ENCODE assay signal across 8 cellular contexts in the genomic region with DNA sequence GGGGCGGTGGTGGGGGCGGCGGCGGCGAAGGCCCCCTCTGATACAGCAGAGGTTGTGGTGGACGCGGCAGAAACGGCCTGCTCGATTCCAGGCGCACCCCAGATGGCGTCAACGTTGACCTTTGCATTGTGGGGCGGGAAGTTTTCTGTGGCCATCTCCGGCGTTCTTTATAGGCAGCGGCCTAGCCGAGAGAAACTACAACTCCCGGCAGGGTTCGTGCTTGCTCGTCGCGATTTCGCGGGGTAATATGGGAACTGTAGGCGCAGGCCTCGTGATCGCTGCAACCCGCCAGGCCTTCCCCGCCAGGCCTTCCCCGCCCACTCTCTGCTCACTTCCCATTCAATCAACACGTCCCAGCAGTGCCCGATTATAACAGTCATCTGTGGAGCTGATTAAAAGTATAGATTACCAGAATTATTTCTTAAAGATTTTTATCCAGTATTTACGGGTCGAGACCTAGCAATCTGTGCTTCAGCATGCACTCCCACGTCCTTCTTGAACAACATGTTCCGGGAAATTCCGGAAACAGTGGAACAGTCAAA. TPM values are rescaled to one million over a fixed set of nuclear protein-coding genes. Genes with fewer than 3 reads are reported as not detected.
A peak's percentile ranks its signal among the peaks of the same experiment; 100 is the strongest.
DNase-seq lines count a peak whose midpoint lies in the region; ATAC-seq and TF ChIP-seq lines count a peak whose summit lies in the region.

A gene (minus strand): TSS at position 74 of the 542 bp plus-strand sequence. CDS start 214 bp downstream, outside the sequence.

- H3K27me3 ChIP-seq in KMS-11 (ENCODE audit: insufficient read depth, low read depth) (no peaks in the 10 kb centered on the region), Panc1 (ENCODE audit: control insufficient read depth, insufficient read depth, low read length) (no peaks in the 10 kb centered on the region), mucosa of rectum (ENCODE audit: control insufficient read depth in 2 of 2, insufficient read depth in 2 of 2, low read length in 2 of 2) (no peaks in the 10 kb centered on the region)

- no peak for TF ChIP-seq POLR2A in erythroblast (IDR thresholded peaks at IDR 0.05; ENCODE audit: low read length)

- H3K27ac ChIP-seq in KMS-11 = peak within 1 kb of the TSS; percentile 87
- peak within 1 kb of the TSS; percentile 95 for H3K27ac ChIP-seq in Panc1 (ENCODE audit: low read length)
- H3K27ac ChIP-seq in mucosa of rectum (ENCODE audit: low read depth in 2 of 2, low read length in 2 of 2) = peak within 1 kb of the TSS; percentile 81 to 87

- H3K4me1 ChIP-seq in KMS-11 (ENCODE audit: low read depth, poor library complexity, severe bottlenecking) (peaks cover 23% of the 10 kb centered on the region), Panc1 (ENCODE audit: control insufficient read depth, insufficient read depth, low read length) (peaks cover 27% of the 10 kb centered on the region), mucosa of rectum (ENCODE audit: control insufficient read depth in 2 of 2, insufficient read depth in 2 of 2, low read length in 2 of 2) (peaks cover 13 to 17% of the 10 kb centered on the region in 2 donors)

- H3K9ac ChIP-seq in KMS-11 (peak within 1 kb of the TSS; percentile 94), mucosa of rectum (ENCODE audit: low read depth in 1 of 2, low read length in 2 of 2) (peak within 1 kb of the TSS; percentile 53 to 75)

- H3K4me1 Mint-ChIP-seq in activated T-cell treated with anti-CD3 and anti-CD28 coated beads, Interleukin-2, amount 50 U/mL, for 4 hours (ENCODE audit: low read depth) = peaks cover 40% of the 10 kb centered on the region

- intact Hi-C loops in Panc1 (cut with micrococcal nuclease; ENCODE audit: unreplicated experiment) = no loop called here

- in situ Hi-C loops in Panc1 (cut with HindIII; ENCODE audit: low pct_unique_long_range_greater_than_20kb, low sequenced_read_pairs) = no loop called here

- peak within 1 kb of the TSS; percentile 67 for H3K4me2 ChIP-seq in KMS-11

- no peaks in the 10 kb centered on the region for H4K20me1 ChIP-seq in KMS-11 (ENCODE audit: insufficient read depth)

- DNase-seq in DMS53 (lab: John Stamatoyannopoulos, UW) (peak; percentile 99), Panc1 (ENCODE audit: low read depth, low spot score) (peak; percentile 96), erythroblast (lab: John Stamatoyannopoulos, UW) (peak; percentile 97)
- peak; percentile 91 for DNase-seq in activated T-cell treated with anti-CD3 and anti-CD28 coated beads, Interleukin-2, amount 50 U/mL, for 4 hours
- DNase-seq in stimulated activated CD8-positive, alpha-beta memory T cell treated with anti-CD3 and anti-CD28 coated beads, Interleukin-4, amount 100 ng/mL, for 4 hours (ENCODE audit: low read depth in 2 of 2, low spot score in 1 of 2) = peak; percentile 90 to 92

- H3K4me3 Mint-ChIP-seq in activated T-cell treated with anti-CD3 and anti-CD28 coated beads, Interleukin-2, amount 50 U/mL, for 4 hours = peak within 1 kb of the TSS; percentile 95

- H3K9me3 ChIP-seq in Panc1 (ENCODE audit: control insufficient read depth, insufficient read depth, low read depth, low read length) (no peaks in the 10 kb centered on the region), mucosa of rectum (ENCODE audit: control insufficient read depth in 2 of 2, low read length in 2 of 2) (no peaks in the 10 kb centered on the region)

- ATAC-seq in GM21786 (IDR thresholded peaks at IDR 0.05; ENCODE audit: unreplicated experiment) = peak; percentile 97
- peak; percentile 98 for ATAC-seq in Panc1
- peak; percentile 93 to 95 for ATAC-seq in activated T-cell treated with anti-CD3 and anti-CD28 coated beads, Interleukin-2, amount 50 U/mL, for 4 hours

- BruUV-seq in Panc1 (replicated peaks; lab: Mats Ljungman, UMichigan) = no TSS peak

- H3K36me3 ChIP-seq in KMS-11 (ENCODE audit: insufficient read depth) (0 out of 2 replicates have a peak, but pooled peaks cover 5% of the 10 kb centered on the region), Panc1 (ENCODE audit: control insufficient read depth, insufficient read depth, low read length) (peaks cover 6% of the 10 kb centered on the region), mucosa of rectum (ENCODE audit: control insufficient read depth in 2 of 2, insufficient read depth in 2 of 2, low read length in 2 of 2) (peaks cover 11 to 18% of the 10 kb centered on the region in 2 donors)

- TF ChIP-seq CTCF in KMS-11 (conservative IDR thresholded peaks at IDR 0.05; ENCODE audit: low read depth, low read length) = no peak
- TF ChIP-seq CTCF in Panc1 (IDR thresholded peaks at IDR 0.05) = no peak

- H3K9me3 Mint-ChIP-seq in activated T-cell treated with anti-CD3 and anti-CD28 coated beads, Interleukin-2, amount 50 U/mL, for 4 hours = no peaks in the 10 kb centered on the region

- H3K36me3 Mint-ChIP-seq in activated T-cell treated with anti-CD3 and anti-CD28 coated beads, Interleukin-2, amount 50 U/mL, for 4 hours (ENCODE audit: insufficient read depth) = peaks cover 6% of the 10 kb centered on the region

- CTCF ChIA-PET in Panc1 (lab: Charles Lee) = interaction anchor here (0.7 to 1.5 kb wide), 3 partner anchors 100 to 355 kb away, joined by 5 to 13 read pairs (median 6); no protein-coding TSS in a partner anchor

- H2AFZ ChIP-seq in KMS-11 (ENCODE audit: low read depth) = peak within 1 kb of the TSS; percentile 77

- H3K4me3 ChIP-seq in KMS-11 (IDR thresholded peaks at IDR 0.05; ENCODE audit: insufficient read depth, low read depth, low read length) = no peak within 1 kb of the TSS
- peak within 1 kb of the TSS; percentile 66 to 93 for H3K4me3 ChIP-seq in Panc1 (ENCODE audit: low read depth in 2 of 2, low read length in 2 of 2)
- H3K4me3 ChIP-seq in mucosa of rectum (ENCODE audit: low read length in 2 of 2) = peak within 1 kb of the TSS; percentile 76 to 83

- H3K27me3 Mint-ChIP-seq in activated T-cell treated with anti-CD3 and anti-CD28 coated beads, Interleukin-2, amount 50 U/mL, for 4 hours (ENCODE audit: low read depth) = no peaks in the 10 kb centered on the region

- POLR2A ChIA-PET in Panc1 (lab: Charles Lee) = interaction anchor here (0.6 kb wide), 1 partner anchor 19 kb away, joined by 6 read pairs; no protein-coding TSS in a partner anchor

- H3K79me2 ChIP-seq in KMS-11 (ENCODE audit: insufficient read depth, low read depth) = peaks cover 41% of the 10 kb centered on the region

RNA-seq across cellular contexts. Expression of the gene that starts here (rescaled TPM):
- total RNA-seq in Panc1 (2021; ENCODE audit: unreplicated experiment) = 86.1 TPM
- 69.9 TPM for polyA plus RNA-seq in Panc1 (2012; ENCODE audit: insufficient read length)
- 10 to 100 TPM; 24.8 to 29.5 (median 26.8) TPM for total RNA-seq in activated T-cell treated with anti-CD3 and anti-CD28 coated beads, Interleukin-2, amount 50 U/mL, for 4 hours
